In the genomic region with DNA sequence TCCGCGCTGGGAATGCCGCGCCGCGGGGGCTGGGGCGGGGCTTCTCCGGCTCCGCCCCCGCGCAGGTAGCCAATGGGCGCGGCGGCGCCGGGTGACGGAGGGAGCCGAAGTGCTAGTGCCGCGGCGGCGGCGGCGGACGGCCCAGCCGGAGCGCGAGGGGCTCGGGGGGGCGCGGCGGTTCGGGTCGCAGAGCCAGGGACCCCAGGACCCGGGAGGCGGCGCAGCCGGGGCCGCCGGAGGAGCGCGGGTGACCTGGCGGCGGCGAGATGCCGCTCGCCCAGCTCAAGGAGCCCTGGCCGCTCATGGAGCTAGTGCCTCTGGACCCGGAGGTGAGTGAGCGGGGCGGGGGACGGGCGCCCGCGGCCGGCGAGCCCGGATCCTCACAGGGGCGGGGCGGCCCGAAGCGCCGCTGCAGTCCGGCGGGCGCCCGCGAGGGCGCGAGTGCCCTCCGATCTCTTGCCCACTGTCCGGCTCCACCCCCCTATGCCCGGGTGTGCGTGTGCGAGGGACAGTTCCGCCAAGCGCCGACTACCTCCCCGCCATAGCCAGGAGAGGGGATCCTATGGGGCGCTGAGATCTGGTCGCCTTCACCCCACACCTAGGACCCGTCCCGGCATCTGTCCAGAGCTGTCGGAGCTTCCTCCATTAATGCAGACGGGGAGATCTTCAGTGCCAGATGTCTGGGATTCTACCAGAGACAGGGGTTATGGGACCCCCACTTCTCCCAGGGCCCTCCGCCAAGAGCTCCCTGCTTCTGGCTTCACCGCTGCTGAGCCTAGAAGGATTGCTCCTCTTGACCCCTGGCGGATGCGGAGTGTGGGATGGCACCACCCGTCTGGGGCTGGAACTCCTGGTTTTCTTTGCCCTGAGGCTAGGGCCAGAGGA, we compare ENCODE assay signal across 8 cellular contexts. TPM values are rescaled to one million over a fixed set of nuclear protein-coding genes. Genes with fewer than 3 reads are reported as not detected.
A peak's percentile ranks its signal among the peaks of the same experiment; 100 is the strongest.
DNase-seq lines count a peak whose midpoint lies in the region; ATAC-seq, FAIRE-seq and TF ChIP-seq lines count a peak whose summit lies in the region.

A gene (plus strand): TSS at position 107 of the 885 bp plus-strand sequence. CDS start 160 bp downstream, at position 267.

- ATAC-seq in HG02763 (IDR thresholded peaks at IDR 0.05; ENCODE audit: unreplicated experiment): peak; percentile 77

- H3K4me1 ChIP-seq in keratinocyte (ENCODE audit: control insufficient read depth, extremely low read depth, insufficient read depth, low read length): peaks cover 25% of the 10 kb centered on the region

- H3K9me3 ChIP-seq in WERI-Rb-1 (ENCODE audit: severe bottlenecking): no peaks in the 10 kb centered on the region
- H3K9me3 ChIP-seq in keratinocyte (ENCODE audit: control insufficient read depth, low read depth, low read length): no peaks in the 10 kb centered on the region

- H3K36me3 ChIP-seq in WERI-Rb-1: peaks cover 9% of the 10 kb centered on the region
- peaks cover 5 to 6% of the 10 kb centered on the region in 2 experiments for H3K36me3 ChIP-seq in keratinocyte (ENCODE audit: control insufficient read depth in 2 of 2, extremely low read depth in 1 of 2, insufficient read depth in 2 of 2, low read length in 2 of 2)

- peak within 1 kb of the TSS; percentile 93 for H3K4me2 ChIP-seq in keratinocyte (ENCODE audit: control insufficient read depth, extremely low read depth, insufficient read depth, low read depth, low read length)

- no peak for TF ChIP-seq CTCF in WERI-Rb-1 (IDR thresholded peaks at IDR 0.05; ENCODE audit: low read depth, low read length)
- peak in 1 of 3 experiments; percentile 12 for TF ChIP-seq CTCF in keratinocyte (optimal IDR thresholded peaks at IDR 0.05 in 1 of 3, IDR thresholded peaks at IDR 0.05 in 1 of 3, conservative IDR thresholded peaks at IDR 0.05 in 1 of 3; ENCODE audit: extremely low read depth in 1 of 3, insufficient read depth in 2 of 3, low read length in 3 of 3)

- H3K27me3 ChIP-seq in WERI-Rb-1 (ENCODE audit: insufficient read depth, low read depth, severe bottlenecking): no peaks in the 10 kb centered on the region
- H3K27me3 ChIP-seq in keratinocyte (ENCODE audit: control insufficient read depth, extremely low read depth, insufficient read depth, low read length): no peaks in the 10 kb centered on the region

- DNase-seq in NCI-H2081 (lab: John Stamatoyannopoulos, UW): peak; percentile 28 to 49
- DNase-seq in NCI-H2081 treated with DMSO at 0.1 percent for 48 hours (lab: John Stamatoyannopoulos, UW): no peak
- peak; percentile 43 for DNase-seq in NCI-H146 treated with DMSO at 0.1 percent for 48 hours (lab: John Stamatoyannopoulos, UW; ENCODE audit: unreplicated experiment)
- DNase-seq in WERI-Rb-1: peak; percentile 71
- DNase-seq in central memory CD4-positive, alpha-beta T cell: peak; percentile 52
- DNase-seq in keratinocyte (ENCODE audit: low read depth, low spot score): no peak
- peak; percentile 37 to 48 for DNase-seq in stimulated activated CD4-positive, alpha-beta T cell treated with anti-CD3 and anti-CD28 coated beads, Interleukin-15, amount 100 ng/mL, for 1 hour (ENCODE audit: low read depth in 1 of 2, low spot score in 1 of 2)

- H3K27ac ChIP-seq in WERI-Rb-1 (peak within 1 kb of the TSS; percentile 67), keratinocyte (ENCODE audit: control insufficient read depth, insufficient read depth, low read length) (peak within 1 kb of the TSS; percentile 86)

- no peak for FAIRE-seq in keratinocyte (lab: Jason Lieb, UNC)

- peaks cover 8% of the 10 kb centered on the region for H4K20me1 ChIP-seq in keratinocyte (ENCODE audit: control insufficient read depth, extremely low read depth, insufficient read depth, low read length)

- peak within 1 kb of the TSS; percentile 95 for H3K9ac ChIP-seq in keratinocyte (ENCODE audit: control insufficient read depth, extremely low read depth, insufficient read depth, low read length)

- H3K4me3 ChIP-seq in WERI-Rb-1 (ENCODE audit: low read depth, low read length) (peak within 1 kb of the TSS; percentile 65), keratinocyte (ENCODE audit: control insufficient read depth in 2 of 3, extremely low read depth in 1 of 3, insufficient read depth in 2 of 3, low read depth in 1 of 3, low read length in 3 of 3) (peak within 1 kb of the TSS; percentile 55 to 98 (median 93))

- H2AFZ ChIP-seq in keratinocyte (ENCODE audit: control insufficient read depth, low read length): peak within 1 kb of the TSS; percentile 80

- dilution Hi-C loops in keratinocyte (cut with MboI; ENCODE audit: extremely low pct_ligation_motif_present, low sequenced_read_pairs): no loop called here

- peaks cover 45% of the 10 kb centered on the region for H3K79me2 ChIP-seq in keratinocyte (ENCODE audit: control insufficient read depth, insufficient read depth, low read length)

- no peaks in the 10 kb centered on the region for H3K9me1 ChIP-seq in keratinocyte (ENCODE audit: control insufficient read depth, extremely low read depth, insufficient read depth, low read length)

RNA-seq across cellular contexts. Expression of the gene that starts here (rescaled TPM):
- 65.9 to 82.9 TPM (median 73.8 TPM) in 3 replicates for polyA plus RNA-seq in keratinocyte
- 22.2 TPM for polyA plus RNA-seq in keratinocyte (2011; ENCODE audit: low read depth)
- 60.8 and 81.6 TPM in 2 replicates for polyA plus RNA-seq in keratinocyte (2011; cell fraction: cytosol; rRNA removed)
- polyA plus RNA-seq in keratinocyte (2011; cell fraction: nucleus; rRNA removed): 63.6 and 79.7 TPM in 2 replicates
- 46.3 and 93.2 TPM in 2 replicates for polyA plus RNA-seq in keratinocyte (2012; ENCODE audit: low replicate concordance)
- 112 to 260 TPM (median 115 TPM) in 3 replicates for polyA minus RNA-seq in keratinocyte
- 137 TPM for polyA minus RNA-seq in keratinocyte (2011; cell fraction: cytosol; rRNA and poly(A)+ RNA removed)
- 71.3 and 74.2 TPM in 2 replicates for polyA minus RNA-seq in keratinocyte (2011; cell fraction: nucleus; rRNA and poly(A)+ RNA removed)

Comparison
In these comparisons a context has a peak if more than half of its experiments do, and no peak if none do; other contexts are left out.
1. DNase-seq: peak in NCI-H2081 (2 of 2), NCI-H146 treated with DMSO at 0.1 percent for 48 hours (single experiment), WERI-Rb-1 (single experiment), central memory CD4-positive, alpha-beta T cell (single experiment) and stimulated activated CD4-positive, alpha-beta T cell treated with anti-CD3 and anti-CD28 coated beads, Interleukin-15, amount 100 ng/mL, for 1 hour (2 of 2); none in NCI-H2081 treated with DMSO at 0.1 percent for 48 hours (single experiment) and keratinocyte (single experiment).